ENCODE assay signal across 1 cellular context in the genomic region with DNA sequence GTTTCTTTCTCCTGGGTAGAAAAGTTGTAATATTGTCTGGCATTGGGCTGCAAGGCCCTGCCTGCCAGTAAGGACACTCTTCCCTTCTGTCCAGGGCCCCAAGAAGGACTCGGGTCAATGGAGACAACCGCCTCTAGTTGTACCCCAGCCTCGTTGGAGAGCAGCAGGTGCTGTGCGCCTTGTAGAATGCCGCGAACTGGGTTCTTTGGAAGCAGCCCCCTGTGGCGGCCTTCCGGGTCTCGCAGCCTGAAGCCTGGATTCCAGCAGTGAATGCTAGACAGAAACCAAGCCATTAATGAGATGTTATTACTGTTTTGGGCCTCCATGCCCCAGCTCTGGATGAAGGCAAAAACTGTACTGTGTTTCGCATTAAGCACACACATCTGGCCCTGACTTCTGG.
TF ChIP-seq lines count a peak whose summit lies in the region.

No MANE protein-coding gene starts in this region.

TF ChIP-seq in SK-N-SH treated with all-trans-retinoic acid at 6 μM for 48 hours, 23 proteins besides CTCF, POLR2A, EP300 and RAD21 (continued from another document):
- TF ChIP-seq, protein P1, sequence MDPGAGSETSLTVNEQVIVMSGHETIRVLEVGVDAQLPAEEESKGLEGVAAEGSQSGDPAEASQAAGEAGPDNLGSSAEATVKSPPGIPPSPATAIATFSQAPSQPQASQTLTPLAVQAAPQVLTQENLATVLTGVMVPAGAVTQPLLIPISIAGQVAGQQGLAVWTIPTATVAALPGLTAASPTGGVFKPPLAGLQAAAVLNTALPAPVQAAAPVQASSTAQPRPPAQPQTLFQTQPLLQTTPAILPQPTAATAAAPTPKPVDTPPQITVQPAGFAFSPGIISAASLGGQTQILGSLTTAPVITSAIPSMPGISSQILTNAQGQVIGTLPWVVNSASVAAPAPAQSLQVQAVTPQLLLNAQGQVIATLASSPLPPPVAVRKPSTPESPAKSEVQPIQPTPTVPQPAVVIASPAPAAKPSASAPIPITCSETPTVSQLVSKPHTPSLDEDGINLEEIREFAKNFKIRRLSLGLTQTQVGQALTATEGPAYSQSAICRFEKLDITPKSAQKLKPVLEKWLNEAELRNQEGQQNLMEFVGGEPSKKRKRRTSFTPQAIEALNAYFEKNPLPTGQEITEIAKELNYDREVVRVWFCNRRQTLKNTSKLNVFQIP (CRISPR knock-in tag; IDR thresholded peaks at IDR 0.05; ENCODE audit: borderline replicate concordance, low read depth) = no peak
- TF ChIP-seq ZFP3 (CRISPR knock-in tag; IDR thresholded peaks at IDR 0.05) (no peak), CSDC2 (CRISPR knock-in tag; IDR thresholded peaks at IDR 0.05) (no peak), ZNF565 (CRISPR knock-in tag; conservative IDR thresholded peaks at IDR 0.05; ENCODE audit: low read depth) (no peak)
